8 cellular contexts compared by ENCODE assay signal in genomic region chr3:122101646-122102045, GRCh38. TPM values are rescaled to one million over a fixed set of nuclear protein-coding genes. Genes with fewer than 3 reads are reported as not detected.
DNase-seq lines count a peak whose midpoint lies in the region; ATAC-seq and TF ChIP-seq lines count a peak whose summit lies in the region.

No MANE protein-coding gene starts in this region.

- ATAC-seq in GM21360 (IDR thresholded peaks at IDR 0.05; ENCODE audit: unreplicated experiment), result peak; percentile 39
- ATAC-seq in GM19324 (IDR thresholded peaks at IDR 0.05; ENCODE audit: low FRiP score, unreplicated experiment), result no peak

- no peaks in the 10 kb centered on the region for H3K27me3 Mint-ChIP-seq in MCF 10A (ENCODE audit: insufficient read depth, unreplicated experiment)

- POLR2A ChIA-PET in MCF 10A (lab: Yijun Ruan, JAX), result interaction anchor here (0.6 to 1.3 kb wide), 6 partner anchors 8 to 555 kb away, joined by 3 to 4 read pairs (median 3); partner anchors contain the start of gene FAM162A

- no peak overlapping the region for H3K4me3 Mint-ChIP-seq in MCF 10A (ENCODE audit: unreplicated experiment)

- peak; percentile 74 for TF ChIP-seq CTCF in MCF 10A (IDR thresholded peaks at IDR 0.05; ENCODE audit: unreplicated experiment)

- CTCF ChIA-PET in MCF 10A (lab: Yijun Ruan, JAX), result interaction anchor here (0.6 to 3.4 kb wide), 30 partner anchors 9 to 1435 kb away, joined by 3 to 36 read pairs (median 4); partner anchors contain the start of gene POLQ

- peak; percentile 43 for DNase-seq in EH (ENCODE audit: low read depth)
- DNase-seq in HuH-7.5 (ENCODE audit: low spot score), result peak; percentile 13
- DNase-seq in NOMO-1 treated with dmso at 0.1 percent for 144 hours (lab: John Stamatoyannopoulos, UW; ENCODE audit: unreplicated experiment), result peak; percentile 51
- peak; percentile 76 for DNase-seq in MCF 10A (ENCODE audit: unreplicated experiment)
- peak; percentile 58 to 67 for DNase-seq in lung microvascular endothelial cell (ENCODE audit: low read depth in 2 of 2)
- DNase-seq in stimulated activated CD4-positive, alpha-beta T cell treated with anti-CD3 and anti-CD28 coated beads, Interleukin-12 subunit alpha, Interleukin-12 subunit beta, amount 100 ng/mL, for 4 hours, result no peak

- intact Hi-C loops in MCF 10A (cut with micrococcal nuclease), result loop anchor here (1.0 to 10.0 kb wide), 5 partner anchors 157 to 555 kb away; no protein-coding TSS in a partner anchor

- BruUV-seq in MCF 10A (replicated peaks; lab: Mats Ljungman, UMichigan), result no TSS peak

- H3K36me3 Mint-ChIP-seq in MCF 10A (ENCODE audit: insufficient read depth, unreplicated experiment), result no peaks in the 10 kb centered on the region

- H3K9me3 Mint-ChIP-seq in MCF 10A (ENCODE audit: unreplicated experiment), result no peaks in the 10 kb centered on the region

- no peak overlapping the region for H3K27ac Mint-ChIP-seq in MCF 10A (ENCODE audit: low read depth, unreplicated experiment)

- no peaks in the 10 kb centered on the region for H3K4me1 Mint-ChIP-seq in MCF 10A (ENCODE audit: insufficient read depth, unreplicated experiment)

RNA-seq across cellular contexts. Expression of gene CD86, which starts 46.5 kb away (rescaled TPM):
- not detected in 2 replicates for total RNA-seq in MCF 10A (2022)
- not detected in 2 replicates for total RNA-seq in lung microvascular endothelial cell
